Comparison of ENCODE assay signal across 21 cellular contexts in genomic region chr5:149931992-149932436, GRCh38. TPM values are rescaled to one million over a fixed set of nuclear protein-coding genes. Genes with fewer than 3 reads are reported as not detected.
A peak's percentile ranks its signal among the peaks of the same experiment; 100 is the strongest.
DNase-seq lines count a peak whose midpoint lies in the region; ATAC-seq and TF ChIP-seq lines count a peak whose summit lies in the region.
"Had no signal": no experiment of that assay in that cellular context is flagged by ENCODE, and none has a peak within 500 bp of the region (broad histone marks: within the 10 kb centered on the region; RNA-seq: fewer than 3 reads in every experiment).

No MANE protein-coding gene starts in this region.

- POLR2A ChIA-PET in activated CD8-positive, alpha-beta T cell treated with anti-CD3 and anti-CD28 coated beads for 36 hours (lab: Charles Lee): no interaction called here

- peaks cover 18% of the 10 kb centered on the region for H3K27me3 Mint-ChIP-seq in activated CD8-positive, alpha-beta T cell treated with anti-CD3 and anti-CD28 coated beads for 36 hours

- peak overlapping the region in 1 of 10 donors; percentile 15 for H3K27ac ChIP-seq in heart right ventricle
- H3K27ac ChIP-seq in coronary artery: no peak overlapping the region
- H3K27ac ChIP-seq in upper lobe of right lung: peak overlapping the region; percentile 43
- no peak overlapping the region for H3K27ac ChIP-seq in left lung
- H3K27ac ChIP-seq: epithelial cell of prostate had no signal

- H3K27me3 ChIP-seq in heart right ventricle: peaks cover 0 to 6% (median 0%) of the 10 kb centered on the region in 7 donors
- H3K27me3 ChIP-seq in upper lobe of right lung: no peaks in the 10 kb centered on the region
- peaks cover 0 to 6% of the 10 kb centered on the region in 2 donors for H3K27me3 ChIP-seq in left lung

- intact Hi-C loops in heart right ventricle (cut with DNase I) (no loop called here), left ventricle myocardium superior (cut with micrococcal nuclease) (no loop called here), upper lobe of right lung (cut with DNase I) (no loop called here), left lung (cut with DNase I) (no loop called here)
- intact Hi-C loops in activated CD8-positive, alpha-beta T cell treated with anti-CD3 and anti-CD28 coated beads for 36 hours (cut with micrococcal nuclease): no loop called here

- no peak for TF ChIP-seq CTCF in heart right ventricle (IDR thresholded peaks at IDR 0.05)
- no peak for TF ChIP-seq CTCF in coronary artery (IDR thresholded peaks at IDR 0.05)
- TF ChIP-seq CTCF in upper lobe of right lung (IDR thresholded peaks at IDR 0.05): no peak
- no peak for TF ChIP-seq CTCF in activated CD8-positive, alpha-beta T cell treated with anti-CD3 and anti-CD28 coated beads for 36 hours (IDR thresholded peaks at IDR 0.05)
- TF ChIP-seq CTCF in left lung (IDR thresholded peaks at IDR 0.05): no peak

- no peak overlapping the region for H3K27ac Mint-ChIP-seq in activated CD8-positive, alpha-beta T cell treated with anti-CD3 and anti-CD28 coated beads for 36 hours
- H3K27ac Mint-ChIP-seq: immature natural killer cell, type B pancreatic cell had no signal

- H3K4me3 ChIP-seq in heart right ventricle: peak overlapping the region in 6 of 10 donors; percentile 8 to 40 (median 20)
- H3K4me3 ChIP-seq in coronary artery: peak overlapping the region; percentile 49
- peak overlapping the region; percentile 27 for H3K4me3 ChIP-seq in upper lobe of right lung
- no peak overlapping the region for H3K4me3 ChIP-seq in left lung

- no peak for DNase-seq in heart right ventricle
- DNase-seq in left ventricle myocardium superior: no peak
- peak; percentile 75 for DNase-seq in NCI-H510A treated with DMSO at 0.1 percent for 48 hours (lab: John Stamatoyannopoulos, UW)
- no peak for DNase-seq in coronary artery (ENCODE audit: low spot score)
- no peak for DNase-seq in upper lobe of right lung
- DNase-seq in activated CD8-positive, alpha-beta T cell treated with anti-CD3 and anti-CD28 coated beads for 36 hours: no peak
- DNase-seq in OCI-M2 (lab: John Stamatoyannopoulos, UW; ENCODE audit: unreplicated experiment): no peak
- no peak for DNase-seq in left lung
- DNase-seq: activated CD4-positive, CD25-positive, alpha-beta regulatory T cell; activated gamma-delta T cell treated with Interleukin-2 at 50 U/mL for 16 hours; immature natural killer cell; IMR-90; mesenchymal stem cell; NCI-H1048; retina; stimulated activated CD8-positive, alpha-beta memory T cell treated with anti-CD3 and anti-CD28 coated beads, Interleukin-4, amount 100 ng/mL, for 48 hours had no signal

- peaks cover 0 to 10% (median 0%) of the 10 kb centered on the region in 9 donors for H3K4me1 ChIP-seq in heart right ventricle
- no peaks in the 10 kb centered on the region for H3K4me1 ChIP-seq in upper lobe of right lung
- H3K4me1 ChIP-seq in left lung: peaks cover 2% of the 10 kb centered on the region in 2 donors

- H3K36me3 ChIP-seq in heart right ventricle (no peaks in the 10 kb centered on the region), upper lobe of right lung (no peaks in the 10 kb centered on the region), left lung (no peaks in the 10 kb centered on the region)

- no peak overlapping the region for H3K4me3 Mint-ChIP-seq in activated CD8-positive, alpha-beta T cell treated with anti-CD3 and anti-CD28 coated beads for 36 hours
- H3K4me3 Mint-ChIP-seq: immature natural killer cell, neural crest cell, type B pancreatic cell had no signal

- peaks cover 3% of the 10 kb centered on the region for H3K4me1 Mint-ChIP-seq in activated CD8-positive, alpha-beta T cell treated with anti-CD3 and anti-CD28 coated beads for 36 hours (ENCODE audit: low read depth)
- H3K4me1 Mint-ChIP-seq: immature natural killer cell had no signal

- H3K9me3 Mint-ChIP-seq in activated CD8-positive, alpha-beta T cell treated with anti-CD3 and anti-CD28 coated beads for 36 hours: no peaks in the 10 kb centered on the region
- H3K9me3 Mint-ChIP-seq: immature natural killer cell, neural crest cell, type B pancreatic cell had no signal

- no peaks in the 10 kb centered on the region for H3K36me3 Mint-ChIP-seq in activated CD8-positive, alpha-beta T cell treated with anti-CD3 and anti-CD28 coated beads for 36 hours (ENCODE audit: low read depth)
- H3K36me3 Mint-ChIP-seq: immature natural killer cell, type B pancreatic cell had no signal

- WGBS in heart right ventricle, 2 donors: 80 to 82% methylated on average over 14 of the region's 14 CpGs

- no peak for ATAC-seq in heart right ventricle
- ATAC-seq in left ventricle myocardium superior: no peak
- ATAC-seq in upper lobe of right lung: no peak
- ATAC-seq in activated CD8-positive, alpha-beta T cell treated with anti-CD3 and anti-CD28 coated beads for 36 hours: no peak
- ATAC-seq in left lung: no peak

- CTCF ChIA-PET in activated CD8-positive, alpha-beta T cell treated with anti-CD3 and anti-CD28 coated beads for 36 hours (lab: Charles Lee): no interaction called here

- H3K9me3 ChIP-seq in heart right ventricle (no peaks in the 10 kb centered on the region), upper lobe of right lung (no peaks in the 10 kb centered on the region), left lung (no peaks in the 10 kb centered on the region)

RNA-seq across cellular contexts. Expression of gene PDE6A, which starts 12.6 kb away (rescaled TPM):
- total RNA-seq in heart right ventricle: under 1 TPM in 6 of 10 donors, not detected in 4; 0.07 to 0.28 (median 0.17) TPM
- polyA plus RNA-seq in heart right ventricle: under 1 TPM in 1 of 2 donors, not detected in 1; 0.06 TPM
- total RNA-seq in left ventricle myocardium superior: 0.05 TPM
- 0.09 TPM for total RNA-seq in upper lobe of right lung
- total RNA-seq in activated CD8-positive, alpha-beta T cell treated with anti-CD3 and anti-CD28 coated beads for 36 hours: not detected
- not detected for total RNA-seq in left lung
- total RNA-seq: glomerular endothelial cell; IMR-90; neural crest cell; T-helper 1 cell treated with Interleukin-12 subunit alpha and Interleukin-12 subunit beta and Interleukin-4 antibody, amounts not matched to agents 30 ng/mL and 1 ng/mL, for 36 hours had no signal
- polyA plus RNA-seq: immature natural killer cell, IMR-90 had no signal

RNA-seq across cellular contexts. Expression of gene SLC26A2, which starts 28.5 kb away (rescaled TPM):
- 1 to 10 TPM; 3.8 to 7.3 (median 5.4) TPM for total RNA-seq in heart right ventricle
- 1 to 10 TPM; 1.3 to 9.6 TPM for polyA plus RNA-seq in heart right ventricle
- total RNA-seq in left ventricle myocardium superior: 3.2 TPM
- total RNA-seq in upper lobe of right lung: 18.9 TPM
- total RNA-seq in activated CD8-positive, alpha-beta T cell treated with anti-CD3 and anti-CD28 coated beads for 36 hours: 1 to 10 TPM; 5.0 to 5.3 TPM
- total RNA-seq in left lung: 10 to 100 TPM; 14.3 to 18.5 TPM

Comparison
In these comparisons a context has a peak if more than half of its experiments do, and no peak if none do; other contexts are left out.
1. H3K4me3 ChIP-seq: peak in heart right ventricle (6 of 10), coronary artery (single experiment) and upper lobe of right lung (single experiment); none in left lung (0 of 2).